Comparison of ENCODE assay signal across 8 cellular contexts in the genomic region with DNA sequence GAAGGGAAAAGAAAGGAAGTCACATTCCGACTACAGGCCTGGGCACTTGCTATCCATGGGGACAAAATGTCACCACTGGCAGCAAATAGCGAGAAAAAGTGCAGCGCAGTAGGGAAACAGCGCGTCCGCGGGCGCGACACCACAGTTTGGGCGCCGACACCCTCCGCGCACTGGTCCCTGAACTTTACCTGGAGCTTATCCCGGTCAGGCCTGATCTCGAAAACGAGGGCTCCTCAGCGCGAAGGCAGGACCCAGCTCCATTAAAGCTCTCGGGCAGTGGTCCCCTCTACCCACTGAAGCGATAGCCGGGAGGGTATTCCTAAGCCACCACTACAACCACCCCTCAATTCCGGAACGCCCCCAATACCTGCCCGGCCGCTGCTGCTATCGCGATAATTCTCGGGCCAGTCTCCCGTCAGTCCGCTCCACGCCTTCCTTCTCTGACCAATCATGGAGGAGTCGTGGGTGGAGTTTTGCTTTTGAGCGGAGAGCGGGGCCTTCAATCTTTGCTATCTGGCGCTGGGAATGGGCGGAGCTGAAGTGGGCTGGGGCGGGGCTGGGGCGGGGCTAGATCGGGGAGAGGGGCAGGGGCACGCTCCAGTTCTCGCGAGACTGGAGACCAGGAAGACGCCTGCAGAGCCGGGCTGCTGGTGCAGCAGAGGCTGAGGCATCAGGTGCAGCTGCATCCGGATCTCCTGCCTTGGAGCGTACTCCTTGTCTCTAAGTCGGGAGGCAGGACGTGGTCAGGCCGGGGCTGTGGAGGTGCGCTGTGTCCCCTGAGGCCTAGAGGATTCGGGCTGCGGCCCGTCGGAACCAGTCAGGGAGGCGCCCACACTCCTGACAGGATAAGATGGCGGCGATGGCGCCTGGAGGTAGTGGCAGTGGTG. TPM values are rescaled to one million over a fixed set of nuclear protein-coding genes. Genes with fewer than 3 reads are reported as not detected.
DNase-seq lines count a peak whose midpoint lies in the region; ATAC-seq and TF ChIP-seq lines count a peak whose summit lies in the region.

A gene with protein sequence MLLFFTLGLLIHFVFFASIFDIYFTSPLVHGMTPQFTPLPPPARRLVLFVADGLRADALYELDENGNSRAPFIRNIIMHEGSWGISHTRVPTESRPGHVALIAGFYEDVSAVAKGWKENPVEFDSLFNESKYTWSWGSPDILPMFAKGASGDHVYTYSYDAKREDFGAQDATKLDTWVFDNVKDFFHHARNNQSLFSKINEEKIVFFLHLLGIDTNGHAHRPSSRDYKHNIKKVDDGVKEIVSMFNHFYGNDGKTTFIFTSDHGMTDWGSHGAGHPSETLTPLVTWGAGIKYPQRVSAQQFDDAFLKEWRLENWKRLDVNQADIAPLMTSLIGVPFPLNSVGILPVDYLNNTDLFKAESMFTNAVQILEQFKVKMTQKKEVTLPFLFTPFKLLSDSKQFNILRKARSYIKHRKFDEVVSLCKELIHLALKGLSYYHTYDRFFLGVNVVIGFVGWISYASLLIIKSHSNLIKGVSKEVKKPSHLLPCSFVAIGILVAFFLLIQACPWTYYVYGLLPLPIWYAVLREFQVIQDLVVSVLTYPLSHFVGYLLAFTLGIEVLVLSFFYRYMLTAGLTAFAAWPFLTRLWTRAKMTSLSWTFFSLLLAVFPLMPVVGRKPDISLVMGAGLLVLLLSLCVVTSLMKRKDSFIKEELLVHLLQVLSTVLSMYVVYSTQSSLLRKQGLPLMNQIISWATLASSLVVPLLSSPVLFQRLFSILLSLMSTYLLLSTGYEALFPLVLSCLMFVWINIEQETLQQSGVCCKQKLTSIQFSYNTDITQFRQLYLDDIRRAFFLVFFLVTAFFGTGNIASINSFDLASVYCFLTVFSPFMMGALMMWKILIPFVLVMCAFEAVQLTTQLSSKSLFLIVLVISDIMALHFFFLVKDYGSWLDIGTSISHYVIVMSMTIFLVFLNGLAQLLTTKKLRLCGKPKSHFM (minus strand): TSS at position 401 of the 887 bp plus-strand sequence. CDS start 25,703 bp downstream, outside the sequence.
A gene with protein sequence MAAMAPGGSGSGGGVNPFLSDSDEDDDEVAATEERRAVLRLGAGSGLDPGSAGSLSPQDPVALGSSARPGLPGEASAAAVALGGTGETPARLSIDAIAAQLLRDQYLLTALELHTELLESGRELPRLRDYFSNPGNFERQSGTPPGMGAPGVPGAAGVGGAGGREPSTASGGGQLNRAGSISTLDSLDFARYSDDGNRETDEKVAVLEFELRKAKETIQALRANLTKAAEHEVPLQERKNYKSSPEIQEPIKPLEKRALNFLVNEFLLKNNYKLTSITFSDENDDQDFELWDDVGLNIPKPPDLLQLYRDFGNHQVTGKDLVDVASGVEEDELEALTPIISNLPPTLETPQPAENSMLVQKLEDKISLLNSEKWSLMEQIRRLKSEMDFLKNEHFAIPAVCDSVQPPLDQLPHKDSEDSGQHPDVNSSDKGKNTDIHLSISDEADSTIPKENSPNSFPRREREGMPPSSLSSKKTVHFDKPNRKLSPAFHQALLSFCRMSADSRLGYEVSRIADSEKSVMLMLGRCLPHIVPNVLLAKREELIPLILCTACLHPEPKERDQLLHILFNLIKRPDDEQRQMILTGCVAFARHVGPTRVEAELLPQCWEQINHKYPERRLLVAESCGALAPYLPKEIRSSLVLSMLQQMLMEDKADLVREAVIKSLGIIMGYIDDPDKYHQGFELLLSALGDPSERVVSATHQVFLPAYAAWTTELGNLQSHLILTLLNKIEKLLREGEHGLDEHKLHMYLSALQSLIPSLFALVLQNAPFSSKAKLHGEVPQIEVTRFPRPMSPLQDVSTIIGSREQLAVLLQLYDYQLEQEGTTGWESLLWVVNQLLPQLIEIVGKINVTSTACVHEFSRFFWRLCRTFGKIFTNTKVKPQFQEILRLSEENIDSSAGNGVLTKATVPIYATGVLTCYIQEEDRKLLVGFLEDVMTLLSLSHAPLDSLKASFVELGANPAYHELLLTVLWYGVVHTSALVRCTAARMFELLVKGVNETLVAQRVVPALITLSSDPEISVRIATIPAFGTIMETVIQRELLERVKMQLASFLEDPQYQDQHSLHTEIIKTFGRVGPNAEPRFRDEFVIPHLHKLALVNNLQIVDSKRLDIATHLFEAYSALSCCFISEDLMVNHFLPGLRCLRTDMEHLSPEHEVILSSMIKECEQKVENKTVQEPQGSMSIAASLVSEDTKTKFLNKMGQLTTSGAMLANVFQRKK (plus strand): TSS at position 600 of the 887 bp plus-strand sequence. CDS start 251 bp downstream, at position 851.

- H3K4me3 Mint-ChIP-seq in IgD-negative memory B cell = peak within 1 kb of the TSS; percentile 99 to 100 (median 100)

- peak; percentile 97 for DNase-seq in DMS 273 treated with DMSO at 0.1 percent for 48 hours (lab: John Stamatoyannopoulos, UW)
- DNase-seq in OCI-M2 (lab: John Stamatoyannopoulos, UW; ENCODE audit: unreplicated experiment) = peak; percentile 64
- DNase-seq in activated T-cell treated with anti-CD3 and anti-CD28 coated beads for 4 hours = peak; percentile 89
- DNase-seq in epithelial cell of esophagus (ENCODE audit: low read depth) = peak; percentile 99
- peak; percentile 88 for DNase-seq in stimulated activated CD8-positive, alpha-beta memory T cell treated with anti-CD3 and anti-CD28 coated beads, Interleukin-4, amount 100 ng/mL, for 1 hour (ENCODE audit: low read depth in 2 of 2, low spot score in 1 of 2)

- H3K4me1 ChIP-seq in mononuclear cell (ENCODE audit: insufficient read depth, low read length) = peaks cover 41% of the 10 kb centered on the region

- H3K27ac Mint-ChIP-seq in IgD-negative memory B cell = peak within 1 kb of the TSS; percentile 86 to 98 (median 96)

- peaks cover 34 to 51% (median 46%) of the 10 kb centered on the region in 3 donors for H3K4me1 Mint-ChIP-seq in IgD-negative memory B cell

- H3K27me3 ChIP-seq in mononuclear cell (ENCODE audit: insufficient read depth, low read length) = no peaks in the 10 kb centered on the region

- H3K4me3 ChIP-seq in epithelial cell of esophagus (ENCODE audit: low read length) (peak within 1 kb of the TSS; percentile 84), mononuclear cell (ENCODE audit: low read length) (peak within 1 kb of the TSS; percentile 94)

- ATAC-seq in GM21529 (IDR thresholded peaks at IDR 0.05; ENCODE audit: unreplicated experiment) = peak; percentile 91

- no peaks in the 10 kb centered on the region for H3K9me3 Mint-ChIP-seq in IgD-negative memory B cell

- no peaks in the 10 kb centered on the region for H3K36me3 Mint-ChIP-seq in IgD-negative memory B cell

- H3K9me3 ChIP-seq in mononuclear cell (ENCODE audit: low read depth, low read length) = no peaks in the 10 kb centered on the region

- no peak for TF ChIP-seq CTCF in epithelial cell of esophagus (IDR thresholded peaks at IDR 0.05; ENCODE audit: insufficient read depth, low read depth, low read length, missing control alignments)

- no peaks in the 10 kb centered on the region for H3K27me3 Mint-ChIP-seq in IgD-negative memory B cell

RNA-seq across cellular contexts. Expression of the first gene that starts in this region (rescaled TPM):
- polyA plus RNA-seq in IgD-negative memory B cell = 14.7 TPM
- total RNA-seq in mononuclear cell = 17.1 TPM

RNA-seq across cellular contexts. Expression of the second gene that starts in this region (rescaled TPM):
- polyA plus RNA-seq in IgD-negative memory B cell = 5.5 TPM
- 53.3 TPM for total RNA-seq in mononuclear cell

Comparison
In these comparisons a context has a peak if more than half of its experiments do, and no peak if none do; other contexts are left out.
1. Peak in every context shown above with its lines: DNase-seq, ATAC-seq and H3K4me3 ChIP-seq.